ENCODE assay signal across 1 cellular context in the genomic region with DNA sequence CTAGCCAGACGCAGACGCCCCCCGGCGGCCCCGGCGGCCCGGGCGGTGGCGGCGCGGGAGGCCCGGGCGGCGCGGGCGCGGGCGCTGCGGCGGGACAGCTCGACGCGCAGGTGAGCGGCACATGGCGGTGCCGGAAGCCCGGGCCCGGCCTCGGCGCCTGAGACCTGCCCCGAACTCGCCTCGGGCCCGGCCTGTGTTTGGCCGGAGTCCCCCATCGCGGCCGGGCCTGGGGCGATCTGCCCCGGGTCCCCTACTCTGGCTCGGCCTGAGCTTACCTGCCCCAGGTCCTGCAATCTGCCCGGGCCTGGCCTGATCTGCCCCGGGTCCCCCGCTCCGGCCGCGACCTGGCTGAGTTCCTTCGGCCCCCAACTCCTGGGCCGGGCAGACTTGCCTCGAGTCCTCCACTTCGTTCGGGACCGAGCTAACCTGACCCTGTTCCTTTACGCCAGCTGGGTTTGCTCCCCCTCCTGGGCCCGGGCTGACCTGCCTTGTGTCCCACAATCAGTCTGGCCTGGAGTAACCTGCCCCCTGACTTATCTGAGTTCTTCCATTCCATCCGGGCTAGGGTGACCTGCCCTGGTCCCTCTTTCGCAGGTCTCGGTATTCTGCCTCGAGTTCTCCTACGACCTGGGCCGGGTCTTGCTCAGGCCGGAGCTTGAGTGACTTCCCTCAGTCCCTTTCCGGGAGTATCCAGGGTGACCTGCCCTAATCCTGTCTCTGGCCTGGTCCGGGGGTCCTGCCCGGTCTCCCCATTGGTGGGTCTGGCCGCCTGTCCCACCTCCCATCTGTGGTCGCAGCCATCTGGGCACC.
TF ChIP-seq lines count a peak whose summit lies in the region.

No MANE protein-coding gene starts in this region.

TF ChIP-seq in K562, 482 proteins besides CTCF, POLR2A, EP300 and RAD21 (continued from another document and continues in another):
- TF ChIP-seq ARID4B (CRISPR knock-in tag; IDR thresholded peaks at IDR 0.05) (peak; percentile 54; the same call in 1 of the 2 replicates), TCF15 (CRISPR knock-in tag; IDR thresholded peaks at IDR 0.05) (no peak), ZNF830 (CRISPR knock-in tag; IDR thresholded peaks at IDR 0.05) (no peak), ZNF79 (CRISPR knock-in tag; IDR thresholded peaks at IDR 0.05; ENCODE audit: low read depth) (no peak), HDAC2 (IDR thresholded peaks at IDR 0.05) (0 out of 2 replicates have a peak, but pooled peaks have one; percentile 31), BRD4 (IDR thresholded peaks at IDR 0.05) (0 out of 2 replicates have a peak, but pooled peaks have one; percentile 11), MAFK (IDR thresholded peaks at IDR 0.05; ENCODE audit: low read length) (no peak), SIX5 (IDR thresholded peaks at IDR 0.05; ENCODE audit: borderline replicate concordance in 1 of 2, insufficient read depth in 1 of 2, low read depth in 1 of 2, low read length in 2 of 2) (no peak), HMBOX1 (IDR thresholded peaks at IDR 0.05) (0 out of 2 replicates have a peak, but pooled peaks have one; percentile 23), MAZ (CRISPR knock-in tag; conservative IDR thresholded peaks at IDR 0.05 in 1 of 2, IDR thresholded peaks at IDR 0.05 in 1 of 2) (peak in 1 of 2 experiments; percentile 43; a peak in 2 of 4 replicates), RUNX1 (IDR thresholded peaks at IDR 0.05; ENCODE audit: low read depth) (no peak), ZFX (CRISPR knock-in tag; IDR thresholded peaks at IDR 0.05) (no peak), CCAR2 (IDR thresholded peaks at IDR 0.05; ENCODE audit: low read depth, low read length) (no peak), NFIX (CRISPR knock-in tag; IDR thresholded peaks at IDR 0.05; ENCODE audit: low read depth) (no peak), MLX (CRISPR knock-in tag; conservative IDR thresholded peaks at IDR 0.05) (no peak), ARID1B (IDR thresholded peaks at IDR 0.05) (no peak; the same call in 1 of the 2 replicates), ZKSCAN3 (CRISPR knock-in tag; IDR thresholded peaks at IDR 0.05) (no peak), CBX5 (IDR thresholded peaks at IDR 0.05; ENCODE audit: borderline replicate concordance, low read depth) (no peak), IRF2 (CRISPR knock-in tag; IDR thresholded peaks at IDR 0.05) (no peak), MEF2A (IDR thresholded peaks at IDR 0.05; ENCODE audit: control insufficient read depth, low read depth, low read length) (no peak), SREBF1 (IDR thresholded peaks at IDR 0.05; ENCODE audit: borderline replicate concordance, low read depth, low read length) (no peak), ETS2 (tag; IDR thresholded peaks at IDR 0.05; ENCODE audit: borderline replicate concordance, poor library complexity, severe bottlenecking) (no peak), BCOR (IDR thresholded peaks at IDR 0.05) (0 out of 2 replicates have a peak, but pooled peaks have one; percentile 33), CBX1 (IDR thresholded peaks at IDR 0.05; ENCODE audit: low read depth) (no peak), ETV1 (tag; conservative IDR thresholded peaks at IDR 0.05; ENCODE audit: low read depth) (peak; percentile 37; the same call in 1 of the 2 replicates), ZBTB7A (IDR thresholded peaks at IDR 0.05; ENCODE audit: borderline replicate concordance, control insufficient read depth, low read depth, low read length) (0 out of 2 replicates have a peak, but pooled peaks have one; percentile 13), COPS2 (conservative IDR thresholded peaks at IDR 0.05) (no peak), SAFB2 (IDR thresholded peaks at IDR 0.05; ENCODE audit: borderline replicate concordance, low read depth, low read length, severe bottlenecking) (no peak), MBD2 (IDR thresholded peaks at IDR 0.05; ENCODE audit: borderline replicate concordance, low read depth) (no peak), KLF1 (tag; IDR thresholded peaks at IDR 0.05) (no peak), RBM17 (IDR thresholded peaks at IDR 0.05; ENCODE audit: borderline replicate concordance, low read depth, low read length) (no peak), RERE (CRISPR knock-in tag; IDR thresholded peaks at IDR 0.05; ENCODE audit: borderline replicate concordance) (no peak), SAP30 (IDR thresholded peaks at IDR 0.05; ENCODE audit: borderline replicate concordance, insufficient read depth, low read depth, low read length, poor library complexity, severe bottlenecking) (peak; percentile 17)
- TF ChIP-seq, protein P1, sequence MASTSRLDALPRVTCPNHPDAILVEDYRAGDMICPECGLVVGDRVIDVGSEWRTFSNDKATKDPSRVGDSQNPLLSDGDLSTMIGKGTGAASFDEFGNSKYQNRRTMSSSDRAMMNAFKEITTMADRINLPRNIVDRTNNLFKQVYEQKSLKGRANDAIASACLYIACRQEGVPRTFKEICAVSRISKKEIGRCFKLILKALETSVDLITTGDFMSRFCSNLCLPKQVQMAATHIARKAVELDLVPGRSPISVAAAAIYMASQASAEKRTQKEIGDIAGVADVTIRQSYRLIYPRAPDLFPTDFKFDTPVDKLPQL (IDR thresholded peaks at IDR 0.05; ENCODE audit: extremely low read depth, insufficient read length), result no peak
- TF ChIP-seq, protein P2, sequence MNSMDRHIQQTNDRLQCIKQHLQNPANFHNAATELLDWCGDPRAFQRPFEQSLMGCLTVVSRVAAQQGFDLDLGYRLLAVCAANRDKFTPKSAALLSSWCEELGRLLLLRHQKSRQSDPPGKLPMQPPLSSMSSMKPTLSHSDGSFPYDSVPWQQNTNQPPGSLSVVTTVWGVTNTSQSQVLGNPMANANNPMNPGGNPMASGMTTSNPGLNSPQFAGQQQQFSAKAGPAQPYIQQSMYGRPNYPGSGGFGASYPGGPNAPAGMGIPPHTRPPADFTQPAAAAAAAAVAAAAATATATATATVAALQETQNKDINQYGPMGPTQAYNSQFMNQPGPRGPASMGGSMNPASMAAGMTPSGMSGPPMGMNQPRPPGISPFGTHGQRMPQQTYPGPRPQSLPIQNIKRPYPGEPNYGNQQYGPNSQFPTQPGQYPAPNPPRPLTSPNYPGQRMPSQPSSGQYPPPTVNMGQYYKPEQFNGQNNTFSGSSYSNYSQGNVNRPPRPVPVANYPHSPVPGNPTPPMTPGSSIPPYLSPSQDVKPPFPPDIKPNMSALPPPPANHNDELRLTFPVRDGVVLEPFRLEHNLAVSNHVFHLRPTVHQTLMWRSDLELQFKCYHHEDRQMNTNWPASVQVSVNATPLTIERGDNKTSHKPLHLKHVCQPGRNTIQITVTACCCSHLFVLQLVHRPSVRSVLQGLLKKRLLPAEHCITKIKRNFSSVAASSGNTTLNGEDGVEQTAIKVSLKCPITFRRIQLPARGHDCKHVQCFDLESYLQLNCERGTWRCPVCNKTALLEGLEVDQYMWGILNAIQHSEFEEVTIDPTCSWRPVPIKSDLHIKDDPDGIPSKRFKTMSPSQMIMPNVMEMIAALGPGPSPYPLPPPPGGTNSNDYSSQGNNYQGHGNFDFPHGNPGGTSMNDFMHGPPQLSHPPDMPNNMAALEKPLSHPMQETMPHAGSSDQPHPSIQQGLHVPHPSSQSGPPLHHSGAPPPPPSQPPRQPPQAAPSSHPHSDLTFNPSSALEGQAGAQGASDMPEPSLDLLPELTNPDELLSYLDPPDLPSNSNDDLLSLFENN (IDR thresholded peaks at IDR 0.05; ENCODE audit: low read depth in 2 of 2, low read length in 2 of 2), result no peak
- TF ChIP-seq, protein P3, sequence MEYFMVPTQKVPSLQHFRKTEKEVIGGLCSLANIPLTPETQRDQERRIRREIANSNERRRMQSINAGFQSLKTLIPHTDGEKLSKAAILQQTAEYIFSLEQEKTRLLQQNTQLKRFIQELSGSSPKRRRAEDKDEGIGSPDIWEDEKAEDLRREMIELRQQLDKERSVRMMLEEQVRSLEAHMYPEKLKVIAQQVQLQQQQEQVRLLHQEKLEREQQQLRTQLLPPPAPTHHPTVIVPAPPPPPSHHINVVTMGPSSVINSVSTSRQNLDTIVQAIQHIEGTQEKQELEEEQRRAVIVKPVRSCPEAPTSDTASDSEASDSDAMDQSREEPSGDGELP (CRISPR knock-in tag; IDR thresholded peaks at IDR 0.05; ENCODE audit: borderline replicate concordance), result peak; percentile 95
- TF ChIP-seq, protein P4, sequence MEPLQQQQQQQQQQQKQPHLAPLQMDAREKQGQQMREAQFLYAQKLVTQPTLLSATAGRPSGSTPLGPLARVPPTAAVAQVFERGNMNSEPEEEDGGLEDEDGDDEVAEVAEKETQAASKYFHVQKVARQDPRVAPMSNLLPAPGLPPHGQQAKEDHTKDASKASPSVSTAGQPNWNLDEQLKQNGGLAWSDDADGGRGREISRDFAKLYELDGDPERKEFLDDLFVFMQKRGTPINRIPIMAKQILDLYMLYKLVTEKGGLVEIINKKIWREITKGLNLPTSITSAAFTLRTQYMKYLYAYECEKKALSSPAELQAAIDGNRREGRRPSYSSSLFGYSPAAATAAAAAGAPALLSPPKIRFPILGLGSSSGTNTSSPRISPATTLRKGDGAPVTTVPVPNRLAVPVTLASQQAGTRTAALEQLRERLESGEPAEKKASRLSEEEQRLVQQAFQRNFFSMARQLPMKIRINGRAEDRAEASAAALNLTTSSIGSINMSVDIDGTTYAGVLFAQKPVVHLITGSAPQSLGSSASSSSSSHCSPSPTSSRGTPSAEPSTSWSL (CRISPR knock-in tag; IDR thresholded peaks at IDR 0.05; ENCODE audit: borderline replicate concordance), result no peak
